Comparison of ENCODE assay signal across 8 cellular contexts in the genomic region with DNA sequence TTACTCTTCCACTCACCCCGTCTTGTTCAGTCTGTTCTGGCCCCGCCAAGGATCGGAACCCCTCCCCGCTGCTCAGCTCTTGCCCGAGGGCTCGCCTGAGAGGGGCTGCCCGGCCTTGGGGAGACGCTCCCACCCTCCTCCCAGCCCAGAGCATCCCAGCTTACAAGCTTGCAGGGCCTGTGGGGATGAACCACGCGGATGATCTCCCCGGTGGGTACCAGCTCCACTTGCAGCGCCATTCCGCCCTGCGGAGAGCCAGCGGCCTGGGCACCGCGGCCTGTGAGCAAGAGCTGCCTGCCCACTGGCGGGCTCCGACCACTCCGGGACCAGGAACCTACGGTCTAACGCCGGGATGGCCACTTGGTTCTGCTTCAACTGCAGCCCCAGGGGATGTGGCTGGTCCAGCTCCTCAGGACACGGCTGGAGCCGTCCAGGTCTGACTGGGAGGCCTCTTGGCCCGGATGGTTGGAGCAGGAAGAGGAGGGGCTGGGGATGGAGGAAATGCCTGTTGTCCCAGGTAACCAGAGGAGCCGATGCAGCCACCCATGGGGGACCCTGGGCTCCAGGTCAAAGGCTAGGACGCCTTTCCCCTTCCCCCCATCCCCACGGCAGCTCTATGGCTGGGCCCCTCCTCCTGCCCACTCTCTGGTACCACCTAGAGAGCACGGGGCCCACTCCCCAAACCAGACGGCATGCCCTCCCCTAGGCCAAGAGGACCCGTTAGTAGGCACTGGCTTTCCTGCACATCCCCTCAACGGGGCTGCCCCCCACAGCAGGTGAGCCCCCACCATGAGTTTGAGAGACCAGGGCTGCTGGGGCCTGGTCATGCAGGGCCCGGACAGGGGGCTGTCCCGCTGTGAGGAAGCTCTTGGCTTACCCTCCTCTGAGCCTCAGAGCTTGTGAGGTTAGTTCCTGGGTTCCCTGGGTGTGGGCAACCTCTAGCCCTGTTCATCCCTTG. TPM values are rescaled to one million over a fixed set of nuclear protein-coding genes. Genes with fewer than 3 reads are reported as not detected.
DNase-seq lines count a peak whose midpoint lies in the region; ATAC-seq and TF ChIP-seq lines count a peak whose summit lies in the region.

A gene with protein sequence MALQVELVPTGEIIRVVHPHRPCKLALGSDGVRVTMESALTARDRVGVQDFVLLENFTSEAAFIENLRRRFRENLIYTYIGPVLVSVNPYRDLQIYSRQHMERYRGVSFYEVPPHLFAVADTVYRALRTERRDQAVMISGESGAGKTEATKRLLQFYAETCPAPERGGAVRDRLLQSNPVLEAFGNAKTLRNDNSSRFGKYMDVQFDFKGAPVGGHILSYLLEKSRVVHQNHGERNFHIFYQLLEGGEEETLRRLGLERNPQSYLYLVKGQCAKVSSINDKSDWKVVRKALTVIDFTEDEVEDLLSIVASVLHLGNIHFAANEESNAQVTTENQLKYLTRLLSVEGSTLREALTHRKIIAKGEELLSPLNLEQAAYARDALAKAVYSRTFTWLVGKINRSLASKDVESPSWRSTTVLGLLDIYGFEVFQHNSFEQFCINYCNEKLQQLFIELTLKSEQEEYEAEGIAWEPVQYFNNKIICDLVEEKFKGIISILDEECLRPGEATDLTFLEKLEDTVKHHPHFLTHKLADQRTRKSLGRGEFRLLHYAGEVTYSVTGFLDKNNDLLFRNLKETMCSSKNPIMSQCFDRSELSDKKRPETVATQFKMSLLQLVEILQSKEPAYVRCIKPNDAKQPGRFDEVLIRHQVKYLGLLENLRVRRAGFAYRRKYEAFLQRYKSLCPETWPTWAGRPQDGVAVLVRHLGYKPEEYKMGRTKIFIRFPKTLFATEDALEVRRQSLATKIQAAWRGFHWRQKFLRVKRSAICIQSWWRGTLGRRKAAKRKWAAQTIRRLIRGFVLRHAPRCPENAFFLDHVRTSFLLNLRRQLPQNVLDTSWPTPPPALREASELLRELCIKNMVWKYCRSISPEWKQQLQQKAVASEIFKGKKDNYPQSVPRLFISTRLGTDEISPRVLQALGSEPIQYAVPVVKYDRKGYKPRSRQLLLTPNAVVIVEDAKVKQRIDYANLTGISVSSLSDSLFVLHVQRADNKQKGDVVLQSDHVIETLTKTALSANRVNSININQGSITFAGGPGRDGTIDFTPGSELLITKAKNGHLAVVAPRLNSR (minus strand): TSS at position 438 of the 958 bp plus-strand sequence. CDS start 199 bp downstream, at position 239.

- H3K27me3 Mint-ChIP-seq in effector memory CD8-positive, alpha-beta T cell: no peaks in the 10 kb centered on the region

- ATAC-seq in effector memory CD8-positive, alpha-beta T cell (replicated peaks): no peak
- ATAC-seq in HG03457 (IDR thresholded peaks at IDR 0.05; ENCODE audit: unreplicated experiment): no peak
- no peak for ATAC-seq in GM19035 (IDR thresholded peaks at IDR 0.05; ENCODE audit: unreplicated experiment)

- H3K9me3 ChIP-seq in mucosa of rectum (ENCODE audit: control insufficient read depth in 2 of 2, low read length in 2 of 2): no peaks in the 10 kb centered on the region

- H3K36me3 ChIP-seq in mucosa of rectum (ENCODE audit: control insufficient read depth in 2 of 2, insufficient read depth in 2 of 2, low read length in 2 of 2): peaks cover 18 to 22% of the 10 kb centered on the region in 2 donors

- H3K27ac Mint-ChIP-seq in effector memory CD8-positive, alpha-beta T cell: peak within 1 kb of the TSS; percentile 83 to 84

- H3K4me3 Mint-ChIP-seq in effector memory CD8-positive, alpha-beta T cell: peak within 1 kb of the TSS; percentile 88

- H3K4me1 ChIP-seq in mucosa of rectum (ENCODE audit: control insufficient read depth in 2 of 2, insufficient read depth in 2 of 2, low read length in 2 of 2): peaks cover 41 to 43% of the 10 kb centered on the region in 2 donors

- H3K4me3 ChIP-seq in AG10803 (ENCODE audit: low read length) (peak within 1 kb of the TSS; percentile 62), mucosa of rectum (ENCODE audit: low read length in 2 of 2) (peak within 1 kb of the TSS; percentile 69 to 73)

- no peaks in the 10 kb centered on the region for H3K27me3 ChIP-seq in mucosa of rectum (ENCODE audit: control insufficient read depth in 2 of 2, insufficient read depth in 2 of 2, low read length in 2 of 2)

- no peaks in the 10 kb centered on the region for H3K9me3 Mint-ChIP-seq in effector memory CD8-positive, alpha-beta T cell

- DNase-seq in AG10803 (ENCODE audit: low read depth): no peak
- DNase-seq in NCI-H460 (ENCODE audit: extremely low read depth, low read depth): no peak
- no peak for DNase-seq in effector memory CD8-positive, alpha-beta T cell
- no peak for DNase-seq in NCI-H1694 treated with DMSO at 0.1 percent for 48 hours (lab: John Stamatoyannopoulos, UW)
- DNase-seq in GM20000 (ENCODE audit: low spot score): no peak

- TF ChIP-seq CTCF in AG10803 (conservative IDR thresholded peaks at IDR 0.05; ENCODE audit: low read length): no peak
- no peak for TF ChIP-seq CTCF in GM20000 (IDR thresholded peaks at IDR 0.05; ENCODE audit: extremely low read depth, missing control alignments)

- peak within 1 kb of the TSS; percentile 87 for H3K27ac ChIP-seq in mucosa of rectum (ENCODE audit: low read depth in 2 of 2, low read length in 2 of 2)

- H3K9ac ChIP-seq in mucosa of rectum (ENCODE audit: low read depth in 1 of 2, low read length in 2 of 2): peak within 1 kb of the TSS; percentile 79 to 91

- peaks cover 16 to 17% of the 10 kb centered on the region in 2 donors for H3K4me1 Mint-ChIP-seq in effector memory CD8-positive, alpha-beta T cell (ENCODE audit: low read depth in 2 of 2)

- H3K36me3 Mint-ChIP-seq in effector memory CD8-positive, alpha-beta T cell (ENCODE audit: insufficient read depth): peaks cover 28% of the 10 kb centered on the region

RNA-seq across cellular contexts. Expression of the gene that starts here (rescaled TPM):
- 76.2 and 78.8 TPM in 2 replicates for total RNA-seq in NCI-H460 (2014; rRNA removed; shearing (Covaris generic))
- 55.6 and 83.3 TPM in 2 replicates for polyA plus RNA-seq in NCI-H460 (2014; cell fraction: nucleus; rRNA removed)
